ENCODE assay signal across 20 cellular contexts in genomic region chr5:142481410-142481809, GRCh38.
DNase-seq lines count a peak whose midpoint lies in the region; ATAC-seq, FAIRE-seq and TF ChIP-seq lines count a peak whose summit lies in the region.
"Had no signal": no experiment of that assay in that cellular context is flagged by ENCODE, and none has a peak within 500 bp of the region (broad histone marks: within the 10 kb centered on the region; RNA-seq: fewer than 3 reads in every experiment).

No MANE protein-coding gene starts in this region.

- no peak for TF ChIP-seq EP300 in GM12878 (IDR thresholded peaks at IDR 0.05; ENCODE audit: borderline replicate concordance in 1 of 2, control insufficient read depth in 1 of 2, low read depth in 2 of 2, low read length in 2 of 2)

- SMC1A ChIA-PET in GM12878 (lab: Charles Lee; ENCODE audit: uncharacterized antibody, unreplicated experiment) = interaction anchor here (0.8 to 2.0 kb wide), 2 partner anchors 29 to 68 kb away, joined by 3 to 4 read pairs; no protein-coding TSS in a partner anchor

- H3K4me3 ChIP-seq in GM12878 = no peak overlapping the region
- H3K4me3 ChIP-seq: BLaER1, K562 had no signal

- no peak overlapping the region for H2AFZ ChIP-seq in GM12878 (ENCODE audit: control insufficient read depth, low read depth, low read length)

- WGBS in GM12878 (ENCODE audit: insufficient coverage, insufficient replicate concordance, low lambda C conversion rate, missing lambda C conversion rate) = 0% methylated on average over 3 of the region's 3 CpGs

- H3K4me1 Mint-ChIP-seq in activated T-cell treated with anti-CD3 and anti-CD28 coated beads, Interleukin-2, amount 50 U/mL, for 72 hours (ENCODE audit: low read depth) = no peaks in the 10 kb centered on the region
- peaks cover 6% of the 10 kb centered on the region for H3K4me1 Mint-ChIP-seq in activated T-cell treated with anti-CD3 and anti-CD28 coated beads, Interleukin-2, amount 50 U/mL, for 24 hours (ENCODE audit: low read depth)
- peaks cover 0 to 2% of the 10 kb centered on the region in 2 donors for H3K4me1 Mint-ChIP-seq in stimulated activated naive B cell treated with anti-CD40 and anti-IgM and Interleukin-4, amounts not matched to agents 10 μg/mL and 1 μg/mL and 100 μg/mL, for 72 hours
- H3K4me1 Mint-ChIP-seq in natural killer cell = no peaks in the 10 kb centered on the region
- H3K4me1 Mint-ChIP-seq in activated T-helper 2 cell treated with anti-CD3 and anti-CD28 coated beads, Interferon-gamma antibody, Interleukin-2, Interleukin-4, amounts not matched to agents 10 μg/mL and 5 μg/mL and 100 μg/mL, durations not matched to agents 14 hours and 24 hours and 36 hours (ENCODE audit: low read depth) = no peaks in the 10 kb centered on the region
- H3K4me1 Mint-ChIP-seq: CD14-positive monocyte had no signal

- peak; percentile 39 to 90 for ATAC-seq in activated T-cell treated with anti-CD3 and anti-CD28 coated beads, Interleukin-2, amount 50 U/mL, for 72 hours (replicated peaks in 1 of 2)
- ATAC-seq in GM18861 (IDR thresholded peaks at IDR 0.05; ENCODE audit: unreplicated experiment) = peak; percentile 48
- ATAC-seq in GM12878 = peak; percentile 61
- ATAC-seq in stimulated activated naive B cell treated with anti-CD40 and anti-IgM and Interleukin-4, amounts not matched to agents 10 μg/mL and 1 μg/mL and 100 μg/mL, for 72 hours (replicated peaks) = peak; percentile 61 to 81
- ATAC-seq in natural killer cell = no peak
- ATAC-seq: CD8-positive, alpha-beta T cell; HCT116; K562 had no signal

- H3K9ac ChIP-seq in GM12878 (ENCODE audit: control insufficient read depth, insufficient read depth, low read length) = no peak overlapping the region
- H3K9ac ChIP-seq: BLaER1 had no signal

- in situ Hi-C loops in GM12878 (cut with MboI) = no loop called here

- H3K27ac Mint-ChIP-seq in activated T-cell treated with anti-CD3 and anti-CD28 coated beads, Interleukin-2, amount 50 U/mL, for 72 hours = no peak overlapping the region
- no peak overlapping the region for H3K27ac Mint-ChIP-seq in activated T-cell treated with anti-CD3 and anti-CD28 coated beads, Interleukin-2, amount 50 U/mL, for 24 hours
- no peak overlapping the region for H3K27ac Mint-ChIP-seq in stimulated activated naive B cell treated with anti-CD40 and anti-IgM and Interleukin-4, amounts not matched to agents 10 μg/mL and 1 μg/mL and 100 μg/mL, for 72 hours
- H3K27ac Mint-ChIP-seq in natural killer cell = no peak overlapping the region
- H3K27ac Mint-ChIP-seq in activated T-helper 2 cell treated with anti-CD3 and anti-CD28 coated beads, Interferon-gamma antibody, Interleukin-2, Interleukin-4, amounts not matched to agents 10 μg/mL and 5 μg/mL and 100 μg/mL, durations not matched to agents 14 hours and 24 hours and 36 hours = no peak overlapping the region
- H3K27ac Mint-ChIP-seq: CD14-positive monocyte; CD8-positive, alpha-beta T cell; HFFc6 had no signal

- no TSS peak for BruUV-seq in GM12878 (replicated peaks; lab: Mats Ljungman, UMichigan)

- FAIRE-seq in GM12878 (lab: Jason Lieb, UNC) (no peak), D721Med (lab: Jason Lieb, UNC) (no peak)
- FAIRE-seq: HTR-8/SVneo, K562 had no signal

- no peaks in the 10 kb centered on the region; the same call in 2 of the 3 replicates for H3K9me3 ChIP-seq in GM12878 (replicated peaks; ENCODE audit: control insufficient read depth, insufficient read depth, low read length)

- no peaks in the 10 kb centered on the region for H3K79me2 ChIP-seq in GM12878 (ENCODE audit: control insufficient read depth, insufficient read depth, low read length)

- peaks cover 10 to 15% of the 10 kb centered on the region in 2 donors for H3K9me3 Mint-ChIP-seq in activated T-cell treated with anti-CD3 and anti-CD28 coated beads, Interleukin-2, amount 50 U/mL, for 72 hours
- peaks cover 20% of the 10 kb centered on the region for H3K9me3 Mint-ChIP-seq in activated T-cell treated with anti-CD3 and anti-CD28 coated beads, Interleukin-2, amount 50 U/mL, for 24 hours
- peaks cover 17 to 25% of the 10 kb centered on the region in 2 donors for H3K9me3 Mint-ChIP-seq in stimulated activated naive B cell treated with anti-CD40 and anti-IgM and Interleukin-4, amounts not matched to agents 10 μg/mL and 1 μg/mL and 100 μg/mL, for 72 hours
- H3K9me3 Mint-ChIP-seq in natural killer cell = peaks cover 3 to 10% of the 10 kb centered on the region in 2 donors
- H3K9me3 Mint-ChIP-seq in activated T-helper 2 cell treated with anti-CD3 and anti-CD28 coated beads, Interferon-gamma antibody, Interleukin-2, Interleukin-4, amounts not matched to agents 10 μg/mL and 5 μg/mL and 100 μg/mL, durations not matched to agents 14 hours and 24 hours and 36 hours = peaks cover 17% of the 10 kb centered on the region

- TF ChIP-seq RAD21 in GM12878 (IDR thresholded peaks at IDR 0.05; ENCODE audit: insufficient read depth, low read depth, low read length) = no peak

- peaks cover 7% of the 10 kb centered on the region for H3K27me3 Mint-ChIP-seq in activated T-cell treated with anti-CD3 and anti-CD28 coated beads, Interleukin-2, amount 50 U/mL, for 72 hours (ENCODE audit: low read depth)
- no peaks in the 10 kb centered on the region for H3K27me3 Mint-ChIP-seq in activated T-cell treated with anti-CD3 and anti-CD28 coated beads, Interleukin-2, amount 50 U/mL, for 24 hours
- H3K27me3 Mint-ChIP-seq in stimulated activated naive B cell treated with anti-CD40 and anti-IgM and Interleukin-4, amounts not matched to agents 10 μg/mL and 1 μg/mL and 100 μg/mL, for 72 hours = peaks cover 32 to 43% of the 10 kb centered on the region in 2 donors
- peaks cover 18 to 39% of the 10 kb centered on the region in 2 donors for H3K27me3 Mint-ChIP-seq in natural killer cell (ENCODE audit: low read depth in 2 of 2)
- H3K27me3 Mint-ChIP-seq in activated T-helper 2 cell treated with anti-CD3 and anti-CD28 coated beads, Interferon-gamma antibody, Interleukin-2, Interleukin-4, amounts not matched to agents 10 μg/mL and 5 μg/mL and 100 μg/mL, durations not matched to agents 14 hours and 24 hours and 36 hours (ENCODE audit: low read depth) = peaks cover 13% of the 10 kb centered on the region

- no peaks in the 10 kb centered on the region; a peak in 1 of 4 replicates for H3K27me3 ChIP-seq in GM12878 (replicated peaks in 1 of 2; ENCODE audit: control insufficient read depth in 2 of 2, insufficient read depth in 2 of 2, low read length in 1 of 2)
- H3K27me3 ChIP-seq: BLaER1 had no signal

- CTCF ChIA-PET in GM12878 (lab: Yijun Ruan, JAX) = interaction anchor here (1.2 kb wide), 1 partner anchor 11 kb away, joined by 3 read pairs; no protein-coding TSS in a partner anchor

- H3K4me1 ChIP-seq in GM12878 (ENCODE audit: control insufficient read depth, insufficient read depth, low read length) = no peaks in the 10 kb centered on the region
- H3K4me1 ChIP-seq: BLaER1 had no signal

- POLR2A ChIA-PET in GM12878 (lab: Charles Lee) = interaction anchor here (1.4 kb wide), 1 partner anchor 19 kb away, joined by 3 read pairs; no protein-coding TSS in a partner anchor

- H3K4me3 Mint-ChIP-seq in activated T-cell treated with anti-CD3 and anti-CD28 coated beads, Interleukin-2, amount 50 U/mL, for 72 hours = no peak overlapping the region
- H3K4me3 Mint-ChIP-seq in activated T-cell treated with anti-CD3 and anti-CD28 coated beads, Interleukin-2, amount 50 U/mL, for 24 hours = no peak overlapping the region
- no peak overlapping the region for H3K4me3 Mint-ChIP-seq in stimulated activated naive B cell treated with anti-CD40 and anti-IgM and Interleukin-4, amounts not matched to agents 10 μg/mL and 1 μg/mL and 100 μg/mL, for 72 hours
- H3K4me3 Mint-ChIP-seq in natural killer cell = no peak overlapping the region
- no peak overlapping the region for H3K4me3 Mint-ChIP-seq in activated T-helper 2 cell treated with anti-CD3 and anti-CD28 coated beads, Interferon-gamma antibody, Interleukin-2, Interleukin-4, amounts not matched to agents 10 μg/mL and 5 μg/mL and 100 μg/mL, durations not matched to agents 14 hours and 24 hours and 36 hours (ENCODE audit: low read depth)
- H3K4me3 Mint-ChIP-seq: CD14-positive monocyte; CD8-positive, alpha-beta T cell; HFFc6 had no signal

- intact Hi-C loops in GM12878 (cut with micrococcal nuclease; ENCODE audit: unreplicated experiment) (no loop called here), natural killer cell (cut with micrococcal nuclease) (no loop called here)
- intact Hi-C loops in activated T-helper 2 cell treated with anti-CD3 and anti-CD28 coated beads, Interferon-gamma antibody, Interleukin-2, Interleukin-4, amounts not matched to agents 10 μg/mL and 5 μg/mL and 100 μg/mL, durations not matched to agents 14 hours and 24 hours and 36 hours (cut with micrococcal nuclease) = no loop called here

- no peaks in the 10 kb centered on the region for H3K36me3 ChIP-seq in GM12878 (ENCODE audit: control insufficient read depth in 2 of 2, insufficient read depth in 2 of 2, low read length in 1 of 2)
- H3K36me3 ChIP-seq: BLaER1 had no signal

- no peak for DNase-seq in activated T-cell treated with anti-CD3 and anti-CD28 coated beads, Interleukin-2, amount 50 U/mL, for 72 hours
- DNase-seq in activated T-cell treated with anti-CD3 and anti-CD28 coated beads, Interleukin-2, amount 50 U/mL, for 24 hours = no peak
- no peak for DNase-seq in GM12878 (ENCODE audit: low read depth, low spot score)
- no peak for DNase-seq in stimulated activated naive B cell treated with anti-CD40 and anti-IgM and Interleukin-4, amounts not matched to agents 10 μg/mL and 1 μg/mL and 100 μg/mL, for 72 hours
- DNase-seq in natural killer cell = no peak
- DNase-seq in activated T-helper 2 cell treated with anti-CD3 and anti-CD28 coated beads, Interferon-gamma antibody, Interleukin-2, Interleukin-4, amounts not matched to agents 10 μg/mL and 5 μg/mL and 100 μg/mL, durations not matched to agents 14 hours and 24 hours and 36 hours (ENCODE audit: low spot score) = no peak
- no peak for DNase-seq in D721Med (ENCODE audit: insufficient read length, low spot score)
- DNase-seq: 8988T; CD8-positive, alpha-beta T cell; GDM1; GOT3; H7; HFFc6; IMR-90 had no signal

- H3K36me3 Mint-ChIP-seq in activated T-cell treated with anti-CD3 and anti-CD28 coated beads, Interleukin-2, amount 50 U/mL, for 72 hours (ENCODE audit: insufficient read depth in 2 of 2) = peaks cover 10 to 14% of the 10 kb centered on the region in 2 donors
- no peaks in the 10 kb centered on the region for H3K36me3 Mint-ChIP-seq in activated T-cell treated with anti-CD3 and anti-CD28 coated beads, Interleukin-2, amount 50 U/mL, for 24 hours (ENCODE audit: low read depth)
- peaks cover 14% of the 10 kb centered on the region in 2 donors for H3K36me3 Mint-ChIP-seq in stimulated activated naive B cell treated with anti-CD40 and anti-IgM and Interleukin-4, amounts not matched to agents 10 μg/mL and 1 μg/mL and 100 μg/mL, for 72 hours
- H3K36me3 Mint-ChIP-seq in natural killer cell = no peaks in the 10 kb centered on the region
- no peaks in the 10 kb centered on the region for H3K36me3 Mint-ChIP-seq in activated T-helper 2 cell treated with anti-CD3 and anti-CD28 coated beads, Interferon-gamma antibody, Interleukin-2, Interleukin-4, amounts not matched to agents 10 μg/mL and 5 μg/mL and 100 μg/mL, durations not matched to agents 14 hours and 24 hours and 36 hours (ENCODE audit: low read depth)
- H3K36me3 Mint-ChIP-seq: CD14-positive monocyte; CD8-positive, alpha-beta T cell had no signal

- TF ChIP-seq CTCF in GM12878 (IDR thresholded peaks at IDR 0.05 in 2 of 3, conservative IDR thresholded peaks at IDR 0.05 in 1 of 3; ENCODE audit: control insufficient read depth in 2 of 3, extremely low read depth in 1 of 3, insufficient read depth in 1 of 3, low read depth in 3 of 3, low read length in 3 of 3) = no peak
- no peak for TF ChIP-seq CTCF in natural killer cell (IDR thresholded peaks at IDR 0.05)
- TF ChIP-seq CTCF in D721Med (IDR thresholded peaks at IDR 0.05; ENCODE audit: insufficient read depth, missing control alignments) = no peak

- H3K4me2 ChIP-seq in GM12878 (ENCODE audit: control insufficient read depth, insufficient read depth) = no peak overlapping the region
- H3K4me2 ChIP-seq: BLaER1 had no signal

- H3K27ac ChIP-seq in GM12878 (ENCODE audit: control insufficient read depth, insufficient read depth) = no peak overlapping the region
- H3K27ac ChIP-seq: BLaER1 had no signal

- H4K20me1 ChIP-seq in GM12878 (ENCODE audit: control insufficient read depth, insufficient read depth) = no peaks in the 10 kb centered on the region
- H4K20me1 ChIP-seq: BLaER1 had no signal

- no peak for TF ChIP-seq POLR2A in GM12878 (IDR thresholded peaks at IDR 0.05; ENCODE audit: low read depth, low read length)

- RAD21 ChIA-PET in GM12878 (lab: Charles Lee; ENCODE audit: unreplicated experiment) = interaction anchor here (0.9 kb wide), 1 partner anchor 26 kb away, joined by 3 read pairs; no protein-coding TSS in a partner anchor

Comparison
In these comparisons a context has a peak if more than half of its experiments do, and no peak if none do; other contexts are left out.
1. ATAC-seq: peak in activated T-cell treated with anti-CD3 and anti-CD28 coated beads, Interleukin-2, amount 50 U/mL, for 72 hours (2 of 2), GM18861 (single experiment), GM12878 (single experiment) and stimulated activated naive B cell treated with anti-CD40 and anti-IgM and Interleukin-4, amounts not matched to agents 10 μg/mL and 1 μg/mL and 100 μg/mL, for 72 hours (2 of 2); none in natural killer cell (0 of 3).